Comparison of ENCODE assay signal across 11 cellular contexts in the genomic region with DNA sequence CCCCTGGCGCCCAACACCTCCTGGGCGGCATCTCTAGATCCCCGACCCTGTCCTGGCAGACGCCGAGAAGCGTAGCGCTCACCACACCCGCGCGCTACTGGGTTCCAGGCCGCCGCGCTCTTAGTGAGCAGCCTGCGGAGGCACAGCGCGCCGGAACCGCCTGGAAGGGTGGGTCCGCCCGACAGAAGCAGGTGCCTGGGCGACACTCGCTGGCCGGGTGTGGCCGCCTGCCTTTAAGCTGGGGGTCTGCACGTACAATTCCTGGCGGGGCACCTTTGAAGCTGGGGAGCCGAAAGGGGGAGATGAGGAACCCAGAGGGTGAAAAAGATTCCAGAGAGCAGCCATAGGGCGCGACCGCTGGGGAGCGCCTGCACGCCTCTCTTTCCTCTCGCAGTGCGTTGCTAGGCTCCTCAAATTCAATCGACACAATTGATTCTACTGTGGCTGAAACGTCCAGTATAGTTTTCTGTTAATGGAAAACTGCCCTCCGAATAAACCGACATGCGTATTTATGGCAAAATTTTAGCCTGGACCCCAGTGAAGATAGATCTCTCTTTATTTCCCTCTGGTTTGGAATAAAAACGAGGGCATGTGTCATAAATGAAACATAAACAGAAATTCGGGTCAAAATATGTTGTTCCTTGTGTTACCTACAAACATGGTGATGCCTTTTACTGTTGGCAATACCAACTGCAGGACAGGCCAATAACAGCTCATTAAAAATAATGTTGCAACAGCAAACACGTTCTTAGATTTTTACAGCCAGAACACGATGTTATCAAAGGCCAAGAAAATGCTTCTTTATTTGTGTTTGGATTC. TPM values are rescaled to one million over a fixed set of nuclear protein-coding genes. Genes with fewer than 3 reads are reported as not detected.
A peak's percentile ranks its signal among the peaks of the same experiment; 100 is the strongest.
DNase-seq lines count a peak whose midpoint lies in the region; ATAC-seq, FAIRE-seq and TF ChIP-seq lines count a peak whose summit lies in the region.
"Had no signal": no experiment of that assay in that cellular context is flagged by ENCODE, and none has a peak within 500 bp of the region (broad histone marks: within the 10 kb centered on the region; RNA-seq: fewer than 3 reads in every experiment).

No MANE protein-coding gene starts in this region.

- H3K4ac ChIP-seq in neuronal stem cell (ENCODE audit: low read length) = no peak overlapping the region

- no peak overlapping the region for H3K23ac ChIP-seq in neuronal stem cell (ENCODE audit: low read depth, low read length, poor library complexity)

- CTCF ChIA-PET in activated CD4-positive, alpha-beta memory T cell treated with anti-CD3 and anti-CD28 coated beads for 36 hours (lab: Charles Lee) = interaction anchor here (1.1 to 2.8 kb wide), 3 partner anchors 9 to 423 kb away, joined by 3 to 22 read pairs (median 4); no protein-coding TSS in a partner anchor
- CTCF ChIA-PET in activated CD4-positive, alpha-beta memory T cell treated with anti-CD3 and anti-CD28 coated beads, Interleukin-2, amount 10 ng/mL, durations not matched to agents 7 days and 5 days (lab: Charles Lee) = interaction anchor here (1.8 to 3.7 kb wide), 2 partner anchors 10 to 13 kb away, joined by 4 to 21 read pairs; partner anchors contain the start of gene BUB3
- CTCF ChIA-PET in K562 (lab: Yijun Ruan, JAX; ENCODE audit: low intra/inter-chr PET ratio) = no interaction called here

- no peak overlapping the region for H3K27ac Mint-ChIP-seq in activated CD4-positive, alpha-beta memory T cell treated with anti-CD3 and anti-CD28 coated beads for 36 hours
- no peak overlapping the region for H3K27ac Mint-ChIP-seq in activated CD4-positive, alpha-beta memory T cell treated with anti-CD3 and anti-CD28 coated beads, Interleukin-2, amount 10 ng/mL, durations not matched to agents 7 days and 5 days

- BruUV-seq in K562 (replicated peaks; lab: Mats Ljungman, UMichigan) = no TSS peak

- peaks cover 79% of the 10 kb centered on the region for H3K27me3 Mint-ChIP-seq in activated CD4-positive, alpha-beta memory T cell treated with anti-CD3 and anti-CD28 coated beads for 36 hours
- peaks cover 86% of the 10 kb centered on the region for H3K27me3 Mint-ChIP-seq in activated CD4-positive, alpha-beta memory T cell treated with anti-CD3 and anti-CD28 coated beads, Interleukin-2, amount 10 ng/mL, durations not matched to agents 7 days and 5 days

- peaks cover 43% of the 10 kb centered on the region for H3K4me1 Mint-ChIP-seq in activated CD4-positive, alpha-beta memory T cell treated with anti-CD3 and anti-CD28 coated beads for 36 hours (ENCODE audit: low read depth)
- H3K4me1 Mint-ChIP-seq in activated CD4-positive, alpha-beta memory T cell treated with anti-CD3 and anti-CD28 coated beads, Interleukin-2, amount 10 ng/mL, durations not matched to agents 7 days and 5 days = peaks cover 39% of the 10 kb centered on the region

- H3K9me3 Mint-ChIP-seq in activated CD4-positive, alpha-beta memory T cell treated with anti-CD3 and anti-CD28 coated beads for 36 hours = no peaks in the 10 kb centered on the region
- H3K9me3 Mint-ChIP-seq in activated CD4-positive, alpha-beta memory T cell treated with anti-CD3 and anti-CD28 coated beads, Interleukin-2, amount 10 ng/mL, durations not matched to agents 7 days and 5 days = no peaks in the 10 kb centered on the region

- H3K18ac ChIP-seq in neuronal stem cell (ENCODE audit: low read length) = peak overlapping the region; percentile 20

- no peak for TF ChIP-seq POLR2A in K562 (conservative IDR thresholded peaks at IDR 0.05)
- no peak for TF ChIP-seq POLR2A in thyroid gland (IDR thresholded peaks at IDR 0.05)

- H3K9me3 ChIP-seq in K562 (replicated peaks; ENCODE audit: control insufficient read depth, insufficient read depth, low read depth, low read length) = no peaks in the 10 kb centered on the region
- peaks cover 0 to 2% of the 10 kb centered on the region in 2 donors for H3K9me3 ChIP-seq in neuronal stem cell (replicated peaks in 1 of 2; ENCODE audit: control insufficient read depth in 2 of 2, insufficient read depth in 1 of 2, low read depth in 1 of 2, low read length in 2 of 2)
- H3K9me3 ChIP-seq in thyroid gland = no peaks in the 10 kb centered on the region
- H3K9me3 ChIP-seq: ovary, Peyer's patch had no signal

- no peaks in the 10 kb centered on the region for H3K9me1 ChIP-seq in K562 (ENCODE audit: control insufficient read depth, insufficient read depth, low read length)

- no peak overlapping the region for H2BK120ac ChIP-seq in neuronal stem cell (ENCODE audit: low read depth, low read length)

- peaks cover 46% of the 10 kb centered on the region for H3K36me3 ChIP-seq in K562 (ENCODE audit: control insufficient read depth, insufficient read depth, low read length)
- H3K36me3 ChIP-seq in neuronal stem cell (replicated peaks in 1 of 2; ENCODE audit: control insufficient read depth in 2 of 2, insufficient read depth in 2 of 2, low read length in 2 of 2) = no peaks in the 10 kb centered on the region
- no peaks in the 10 kb centered on the region for H3K36me3 ChIP-seq in thyroid gland
- H3K36me3 ChIP-seq: ovary, Peyer's patch had no signal

- no peak for FAIRE-seq in K562 (lab: Jason Lieb, UNC)

- ATAC-seq in K562 = no peak
- no peak for ATAC-seq in HG03108 (IDR thresholded peaks at IDR 0.05; ENCODE audit: unreplicated experiment)
- ATAC-seq in GM21447 (IDR thresholded peaks at IDR 0.05; ENCODE audit: unreplicated experiment) = no peak

- H3K36me3 Mint-ChIP-seq in activated CD4-positive, alpha-beta memory T cell treated with anti-CD3 and anti-CD28 coated beads for 36 hours = peaks cover 2% of the 10 kb centered on the region
- H3K36me3 Mint-ChIP-seq in activated CD4-positive, alpha-beta memory T cell treated with anti-CD3 and anti-CD28 coated beads, Interleukin-2, amount 10 ng/mL, durations not matched to agents 7 days and 5 days (ENCODE audit: low read depth) = peaks cover 11% of the 10 kb centered on the region

- no peak for TF ChIP-seq CTCF in K562 (IDR thresholded peaks at IDR 0.05 in 2 of 3, conservative IDR thresholded peaks at IDR 0.05 in 1 of 3; ENCODE audit: insufficient read depth in 2 of 3, low read depth in 1 of 3, low read length in 3 of 3)
- no peak for TF ChIP-seq CTCF in thyroid gland (IDR thresholded peaks at IDR 0.05)

- POLR2A ChIA-PET in activated CD4-positive, alpha-beta memory T cell treated with anti-CD3 and anti-CD28 coated beads for 36 hours (lab: Charles Lee) = no interaction called here
- POLR2A ChIA-PET in activated CD4-positive, alpha-beta memory T cell treated with anti-CD3 and anti-CD28 coated beads, Interleukin-2, amount 10 ng/mL, durations not matched to agents 7 days and 5 days (lab: Charles Lee) = interaction anchor here (1.4 to 3.7 kb wide), 2 partner anchors 10 to 14 kb away, joined by 5 to 27 read pairs; partner anchors contain the start of gene BUB3
- POLR2A ChIA-PET in K562 (lab: Yijun Ruan, JAX) = interaction anchor here (0.7 to 4.9 kb wide), 3 partner anchors 8 to 404 kb away, joined by 3 to 34 read pairs (median 6); partner anchors contain the start of genes BUB3 and HMX2

- H3K27me3 ChIP-seq in K562 (ENCODE audit: control insufficient read depth in 2 of 2, insufficient read depth in 2 of 2, low read length in 2 of 2) (no peaks in the 10 kb centered on the region), neuronal stem cell (ENCODE audit: control insufficient read depth in 3 of 3, insufficient read depth in 3 of 3, low read depth in 1 of 3, low read length in 3 of 3) (peaks cover 63 to 99% (median 98%) of the 10 kb centered on the region in 3 experiments), thyroid gland (peaks cover 71% of the 10 kb centered on the region)

- H2AK5ac ChIP-seq in neuronal stem cell (ENCODE audit: low read depth, low read length) = no peak overlapping the region

- DNase-seq in activated CD4-positive, alpha-beta memory T cell treated with anti-CD3 and anti-CD28 coated beads for 36 hours = peak; percentile 38
- no peak for DNase-seq in activated CD4-positive, alpha-beta memory T cell treated with anti-CD3 and anti-CD28 coated beads, Interleukin-2, amount 10 ng/mL, durations not matched to agents 7 days and 5 days
- peak; percentile 23 for DNase-seq in HT-29 (ENCODE audit: low spot score)
- DNase-seq in K562 (ENCODE audit: extremely low read depth in 1 of 4, low spot score in 3 of 4) = no peak
- DNase-seq in neuronal stem cell (ENCODE audit: low spot score) = no peak
- no peak for DNase-seq in thyroid gland
- DNase-seq: ovary had no signal

- H4K20me1 ChIP-seq in K562 (replicated peaks; ENCODE audit: control insufficient read depth, insufficient read depth, low read length) = peaks cover 7% of the 10 kb centered on the region; the same call in 1 of the 2 replicates

- H2AFZ ChIP-seq in K562 (ENCODE audit: low read depth, low read length) = no peak overlapping the region
- H2AFZ ChIP-seq in neuronal stem cell (ENCODE audit: low read length) = peak overlapping the region; percentile 50

- peaks cover 54% of the 10 kb centered on the region for H3K79me2 ChIP-seq in K562 (ENCODE audit: control insufficient read depth, insufficient read depth, low read length)

- H4K91ac ChIP-seq in neuronal stem cell (ENCODE audit: low read depth, low read length, poor library complexity) = no peak overlapping the region

- H3K9ac ChIP-seq in K562 (ENCODE audit: insufficient read depth in 1 of 2, low read depth in 2 of 2, low read length in 2 of 2) = peak overlapping the region in 1 of 2 experiments; percentile 82; a peak in 2 of 4 replicates
- no peak overlapping the region for H3K9ac ChIP-seq in neuronal stem cell (ENCODE audit: low read depth, low read length, poor library complexity)

- H3K27ac ChIP-seq in K562 (ENCODE audit: extremely low read depth, low read depth, low read length) (peak overlapping the region; percentile 99; the same call in 1 of the 3 replicates), neuronal stem cell (replicated peaks; ENCODE audit: low read length) (no peak overlapping the region), thyroid gland (no peak overlapping the region)
- H3K27ac ChIP-seq: ovary, Peyer's patch had no signal

- no peak overlapping the region for H3K14ac ChIP-seq in neuronal stem cell (ENCODE audit: low read length)

- WGBS in K562 (ENCODE audit: insufficient coverage, low coverage, missing lambda C conversion rate) = 95% methylated on average over 15 of the region's 43 CpGs
- no CpG with 5 or more reads among the region's 43 CpGs for WGBS in neuronal stem cell (ENCODE audit: extremely low coverage in 2 of 2, insufficient read length in 2 of 2, insufficient replicate concordance in 1 of 2), 2 donors
- 7 to 10% methylated on average over 19 to 32 of the region's 43 CpGs for WGBS in thyroid gland, 2 donors

- peak overlapping the region; percentile 27 for H3K4me3 Mint-ChIP-seq in activated CD4-positive, alpha-beta memory T cell treated with anti-CD3 and anti-CD28 coated beads for 36 hours
- no peak overlapping the region for H3K4me3 Mint-ChIP-seq in activated CD4-positive, alpha-beta memory T cell treated with anti-CD3 and anti-CD28 coated beads, Interleukin-2, amount 10 ng/mL, durations not matched to agents 7 days and 5 days

- H3K4me1 ChIP-seq in K562 (replicated peaks in 1 of 2; ENCODE audit: control insufficient read depth in 2 of 2, insufficient read depth in 2 of 2, low read length in 2 of 2) (peaks cover 14 to 26% of the 10 kb centered on the region in 2 experiments), neuronal stem cell (ENCODE audit: control insufficient read depth in 2 of 2, insufficient read depth in 1 of 2, low read depth in 1 of 2, low read length in 2 of 2) (peaks cover 8 to 9% of the 10 kb centered on the region in 2 donors), thyroid gland (peaks cover 22 to 29% of the 10 kb centered on the region in 2 donors)

- TF ChIP-seq RAD21 in K562 (CRISPR knock-in tag; conservative IDR thresholded peaks at IDR 0.05 in 1 of 2, IDR thresholded peaks at IDR 0.05 in 1 of 2) = no peak

- H3K4me2 ChIP-seq in K562 (ENCODE audit: insufficient read depth, low read length) (peak overlapping the region; percentile 74), neuronal stem cell (ENCODE audit: insufficient read depth, low read length, poor library complexity, severe bottlenecking) (peak overlapping the region; percentile 35)

- H2BK12ac ChIP-seq in neuronal stem cell (ENCODE audit: low read length) = no peak overlapping the region

- TF ChIP-seq EP300 in K562 (IDR thresholded peaks at IDR 0.05; ENCODE audit: low read length) = no peak

- no peak overlapping the region for H4K8ac ChIP-seq in neuronal stem cell (ENCODE audit: low read depth, low read length)

- H3K4me3 ChIP-seq in K562 (peak overlapping the region; percentile 73; the same call in 1 of the 2 replicates), neuronal stem cell (ENCODE audit: low read length in 2 of 2) (no peak overlapping the region), thyroid gland (replicated peaks in 1 of 3) (no peak overlapping the region)
- H3K4me3 ChIP-seq: ovary, Peyer's patch had no signal

- H2BK15ac ChIP-seq in neuronal stem cell (ENCODE audit: low read length) = no peak overlapping the region

- in situ Hi-C loops in K562 (cut with MboI) = no loop called here

- no peak overlapping the region for H2BK5ac ChIP-seq in neuronal stem cell (ENCODE audit: low read length)

- intact Hi-C loops in activated CD4-positive, alpha-beta memory T cell treated with anti-CD3 and anti-CD28 coated beads for 36 hours (cut with micrococcal nuclease) = loop anchor here (2.0 to 10.0 kb wide), 2 partner anchors 240 to 954 kb away; partner anchors contain the start of gene CHST15
- intact Hi-C loops in K562 (cut with micrococcal nuclease) (no loop called here), thyroid gland (cut with DNase I) (no loop called here)

- peaks cover 2% of the 10 kb centered on the region for H3K79me1 ChIP-seq in neuronal stem cell (ENCODE audit: low read depth, low read length)

RNA-seq across cellular contexts. Expression of gene HMX3, which starts 4.6 kb away (rescaled TPM):
- total RNA-seq in activated CD4-positive, alpha-beta memory T cell treated with anti-CD3 and anti-CD28 coated beads for 36 hours = under 1 TPM; 0.19 to 0.24 TPM
- total RNA-seq in activated CD4-positive, alpha-beta memory T cell treated with anti-CD3 and anti-CD28 coated beads, Interleukin-2, amount 10 ng/mL, durations not matched to agents 7 days and 5 days = not detected
- total RNA-seq in HT-29 (2014; rRNA removed; shearing (Covaris generic)) = not detected in 2 replicates
- 2.2 and 9.0 TPM in 2 replicates for total RNA-seq in K562 (2011; cell fraction: chromatin; rRNA removed; ENCODE audit: low replicate concordance)
- total RNA-seq in K562 (2011; cell fraction: nucleolus; rRNA removed) = 13.3 and 15.8 TPM in 2 replicates
- total RNA-seq in K562 (2011; cell fraction: nucleoplasm; rRNA removed) = 5.8 and 6.7 TPM in 2 replicates
- total RNA-seq in K562 (2014; rRNA removed) (26.8 and 42.7 TPM in 2 replicates), K562 (2014; rRNA removed; fragmentation: Illumina TruSeq; extraction: Trizol) (0.41 and 0.58 TPM in 2 replicates), K562 (2015; rRNA removed; fragmentation: Illumina TruSeq; extraction: Trizol) (7.4 and 9.6 TPM in 2 replicates), K562 (2021) (43.2 and 43.5 TPM in 2 replicates), thyroid gland (not detected)
- polyA plus RNA-seq in K562 (2011; rRNA removed) (1.2 and 2.8 TPM in 2 replicates), K562 (2014; fragmentation: Illumina TruSeq; extraction: Trizol) (0.55 and 2.8 TPM in 2 replicates), K562 (2014; fragmentation: Nextera tagmentation; extraction: Ambion mirVana) (not detected), K562 (2014; rRNA removed) (20.5 and 24.5 TPM in 2 replicates)
- 4.1 and 13.3 TPM in 2 replicates for polyA plus RNA-seq in K562 (2011; cell fraction: cytosol; rRNA removed)
- 3.4 and 9.2 TPM in 2 replicates for polyA plus RNA-seq in K562 (2011; cell fraction: nucleus; rRNA removed)
- 7.9 and 14.4 TPM in 2 replicates for polyA plus RNA-seq in K562 (2012)
- 0.33 and 0.56 TPM in 2 replicates for polyA minus RNA-seq in K562 (2011; rRNA and poly(A)+ RNA removed)
- 8.2 and 15.7 TPM in 2 replicates for polyA minus RNA-seq in K562 (2011; cell fraction: cytosol; rRNA and poly(A)+ RNA removed)
- polyA minus RNA-seq in K562 (2011; cell fraction: nucleus; rRNA and poly(A)+ RNA removed) = 4.8 and 5.0 TPM in 2 replicates
- not detected for polyA plus RNA-seq in neuronal stem cell (2013, experiment 1 of 2)
- polyA plus RNA-seq in neuronal stem cell (2013, experiment 2 of 2) = not detected
- total RNA-seq: LHCN-M2 had no signal
- polyA plus RNA-seq: ovary had no signal

RNA-seq across cellular contexts. Expression of gene HMX2, which starts 7.6 kb away (rescaled TPM):
- total RNA-seq in activated CD4-positive, alpha-beta memory T cell treated with anti-CD3 and anti-CD28 coated beads for 36 hours = under 1 TPM; 0.31 to 0.43 TPM
- not detected for total RNA-seq in activated CD4-positive, alpha-beta memory T cell treated with anti-CD3 and anti-CD28 coated beads, Interleukin-2, amount 10 ng/mL, durations not matched to agents 7 days and 5 days
- total RNA-seq in HT-29 (2014; rRNA removed; shearing (Covaris generic)) = not detected in 2 replicates
- total RNA-seq in K562 (2011; cell fraction: chromatin; rRNA removed; ENCODE audit: low replicate concordance) = 0.42 TPM in 1 of 2 replicates, not detected in the other
- 0.33 TPM in 1 of 2 replicates, not detected in the other for total RNA-seq in K562 (2011; cell fraction: nucleolus; rRNA removed)
- total RNA-seq in K562 (2011; cell fraction: nucleoplasm; rRNA removed) = 0.38 TPM in 1 of 2 replicates, not detected in the other
- total RNA-seq in K562 (2014; rRNA removed) (0.36 and 0.37 TPM in 2 replicates), K562 (2014; rRNA removed; fragmentation: Illumina TruSeq; extraction: Trizol) (0.07 and 0.13 TPM in 2 replicates), K562 (2015; rRNA removed; fragmentation: Illumina TruSeq; extraction: Trizol) (0.07 TPM in 1 of 2 replicates, not detected in the other), K562 (2021) (0.40 and 0.58 TPM in 2 replicates), thyroid gland (not detected)
- polyA plus RNA-seq in K562 (2011; rRNA removed) (0.08 TPM in 1 of 2 replicates, not detected in the other), K562 (2014; fragmentation: Illumina TruSeq; extraction: Trizol) (0.09 and 0.12 TPM in 2 replicates), K562 (2014; fragmentation: Nextera tagmentation; extraction: Ambion mirVana) (not detected), K562 (2014; rRNA removed) (0.05 and 0.37 TPM in 2 replicates)
- polyA plus RNA-seq in K562 (2011; cell fraction: cytosol; rRNA removed) = 0.10 TPM in 1 of 2 replicates, not detected in the other
- 0.20 TPM in 1 of 2 replicates, not detected in the other for polyA plus RNA-seq in K562 (2011; cell fraction: nucleus; rRNA removed)
- 0.26 and 0.44 TPM in 2 replicates for polyA plus RNA-seq in K562 (2012)
- not detected in 2 replicates for polyA minus RNA-seq in K562 (2011; rRNA and poly(A)+ RNA removed)
- polyA minus RNA-seq in K562 (2011; cell fraction: cytosol; rRNA and poly(A)+ RNA removed) = not detected in 2 replicates
- not detected in 2 replicates for polyA minus RNA-seq in K562 (2011; cell fraction: nucleus; rRNA and poly(A)+ RNA removed)
- polyA plus RNA-seq in neuronal stem cell (2013, experiment 1 of 2) = not detected
- polyA plus RNA-seq in neuronal stem cell (2013, experiment 2 of 2) = not detected
- total RNA-seq: LHCN-M2, ovary had no signal
- polyA plus RNA-seq: ovary had no signal

RNA-seq across cellular contexts. Expression of gene BUB3, which starts 13.8 kb away (rescaled TPM):
- total RNA-seq in activated CD4-positive, alpha-beta memory T cell treated with anti-CD3 and anti-CD28 coated beads for 36 hours = 100 to 1,000 TPM; 259 to 265 TPM
- total RNA-seq in activated CD4-positive, alpha-beta memory T cell treated with anti-CD3 and anti-CD28 coated beads, Interleukin-2, amount 10 ng/mL, durations not matched to agents 7 days and 5 days = 100 to 1,000 TPM; 266 to 275 TPM
- total RNA-seq in HT-29 (2014; rRNA removed; shearing (Covaris generic)) = 264 and 274 TPM in 2 replicates
- 149 and 187 TPM in 2 replicates for total RNA-seq in K562 (2011; cell fraction: chromatin; rRNA removed; ENCODE audit: low replicate concordance)
- total RNA-seq in K562 (2011; cell fraction: nucleolus; rRNA removed) = 124 and 136 TPM in 2 replicates
- 122 and 148 TPM in 2 replicates for total RNA-seq in K562 (2011; cell fraction: nucleoplasm; rRNA removed)
- total RNA-seq in K562 (2014; rRNA removed) (167 and 343 TPM in 2 replicates), K562 (2014; rRNA removed; fragmentation: Illumina TruSeq; extraction: Trizol) (175 and 182 TPM in 2 replicates), K562 (2015; rRNA removed; fragmentation: Illumina TruSeq; extraction: Trizol) (176 TPM in 2 replicates), K562 (2021) (184 and 188 TPM in 2 replicates), thyroid gland (100 to 1,000 TPM in 1 of 4 donors, 10 to 100 TPM in 3; 67.9 to 117 (median 88.0) TPM)
- polyA plus RNA-seq in K562 (2011; rRNA removed) (284 and 291 TPM in 2 replicates), K562 (2014; fragmentation: Illumina TruSeq; extraction: Trizol) (225 and 269 TPM in 2 replicates), K562 (2014; fragmentation: Nextera tagmentation; extraction: Ambion mirVana) (100 to 1,000 TPM; 597 to 761 TPM), K562 (2014; rRNA removed) (226 and 272 TPM in 2 replicates)
- polyA plus RNA-seq in K562 (2011; cell fraction: cytosol; rRNA removed) = 229 and 238 TPM in 2 replicates
- 508 and 513 TPM in 2 replicates for polyA plus RNA-seq in K562 (2011; cell fraction: nucleus; rRNA removed)
- 240 and 296 TPM in 2 replicates for polyA plus RNA-seq in K562 (2012)
- 277 and 350 TPM in 2 replicates for polyA minus RNA-seq in K562 (2011; rRNA and poly(A)+ RNA removed)
- 163 and 167 TPM in 2 replicates for polyA minus RNA-seq in K562 (2011; cell fraction: cytosol; rRNA and poly(A)+ RNA removed)
- polyA minus RNA-seq in K562 (2011; cell fraction: nucleus; rRNA and poly(A)+ RNA removed) = 142 and 231 TPM in 2 replicates
- polyA plus RNA-seq in neuronal stem cell (2013, experiment 1 of 2) = 104 TPM
- 108 TPM for polyA plus RNA-seq in neuronal stem cell (2013, experiment 2 of 2)

Comparison
In these comparisons a context has a peak if more than half of its experiments do, and no peak if none do; other contexts are left out.
1. DNase-seq: peak in activated CD4-positive, alpha-beta memory T cell treated with anti-CD3 and anti-CD28 coated beads for 36 hours (single experiment) and HT-29 (single experiment); none in activated CD4-positive, alpha-beta memory T cell treated with anti-CD3 and anti-CD28 coated beads, Interleukin-2, amount 10 ng/mL, durations not matched to agents 7 days and 5 days (single experiment), K562 (0 of 4), neuronal stem cell (single experiment) and thyroid gland (0 of 2).